Comparison of ENCODE assay signal across 12 cellular contexts in genomic region chr22:44459041-44459440, GRCh38.
"Had no signal": no experiment of that assay in that cellular context is flagged by ENCODE, and none has a peak within 500 bp of the region (broad histone marks: within the 10 kb centered on the region; RNA-seq: fewer than 3 reads in every experiment).

No MANE protein-coding gene starts in this region.

- H3K27me3 Mint-ChIP-seq: activated T-cell treated with anti-CD3 and anti-CD28 coated beads, Interleukin-2, amount 50 U/mL, for 24 hours had no signal

- H3K27ac Mint-ChIP-seq: activated T-cell treated with anti-CD3 and anti-CD28 coated beads, Interleukin-2, amount 50 U/mL, for 24 hours had no signal

- H3K9me3 ChIP-seq: ascending aorta, heart left ventricle, mucosa of descending colon, prostate gland, upper lobe of left lung had no signal

- DNase-seq: activated gamma-delta T cell; activated T-cell treated with anti-CD3 and anti-CD28 coated beads, Interleukin-2, amount 50 U/mL, for 24 hours; effector CD4-positive, alpha-beta T cell; heart left ventricle; mucosa of descending colon; stimulated activated CD4-positive, alpha-beta T cell treated with anti-CD3 and anti-CD28 coated beads, Interleukin-2, amount 100 ng/mL, for 24 hours; stimulated activated naive CD4-positive, alpha-beta T cell had no signal

- ATAC-seq: heart left ventricle; mucosa of descending colon; naive thymus-derived CD8-positive, alpha-beta T cell; sciatic nerve had no signal

- H3K4me3 Mint-ChIP-seq: activated T-cell treated with anti-CD3 and anti-CD28 coated beads, Interleukin-2, amount 50 U/mL, for 24 hours; naive thymus-derived CD8-positive, alpha-beta T cell had no signal
